ENCODE assay signal across 23 cellular contexts in the genomic region with DNA sequence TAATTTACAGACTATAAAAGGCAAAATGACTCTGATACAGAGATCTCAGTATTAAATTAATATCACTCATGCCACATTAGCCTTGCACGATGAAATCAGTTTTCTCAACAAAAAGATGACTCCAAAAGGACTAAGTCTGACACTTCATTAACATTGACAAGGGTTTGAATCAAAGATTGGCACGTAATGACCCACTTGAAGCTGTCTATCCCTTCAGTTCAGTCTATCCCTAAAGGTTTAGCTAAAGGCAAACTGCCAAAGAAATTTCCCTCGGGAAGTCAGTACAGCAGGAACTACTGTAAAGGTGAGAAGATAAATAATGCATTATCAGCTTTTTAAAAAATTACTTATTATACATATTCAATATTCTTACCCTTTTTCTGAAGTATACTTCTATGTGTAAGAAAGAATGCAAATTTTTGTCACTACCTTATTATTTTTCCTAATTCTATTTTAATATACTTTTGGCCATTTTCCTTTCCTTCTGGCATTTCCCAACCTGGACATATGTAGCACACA.
"Had no signal": no experiment of that assay in that cellular context is flagged by ENCODE, and none has a peak within 500 bp of the region (broad histone marks: within the 10 kb centered on the region; RNA-seq: fewer than 3 reads in every experiment).

No MANE protein-coding gene starts in this region.

- H3K27ac ChIP-seq: lower lobe of right lung, thyroid gland had no signal

- H3K27me3 Mint-ChIP-seq: activated CD4-positive, alpha-beta memory T cell treated with anti-CD3 and anti-CD28 coated beads, Interleukin-2, amount 10 ng/mL, durations not matched to agents 7 days and 5 days; central memory CD8-positive, alpha-beta T cell had no signal

- H3K4me1 Mint-ChIP-seq: activated CD4-positive, alpha-beta memory T cell treated with anti-CD3 and anti-CD28 coated beads, Interleukin-2, amount 10 ng/mL, durations not matched to agents 7 days and 5 days; nephron had no signal

- H3K27me3 ChIP-seq: thyroid gland had no signal

- ATAC-seq: left colon, lower lobe of right lung had no signal

- H3K36me3 ChIP-seq: lower lobe of right lung, thyroid gland had no signal

- H3K9me3 ChIP-seq: lower lobe of right lung, thyroid gland had no signal

- FAIRE-seq: endometrium, islet of Langerhans had no signal

- DNase-seq: activated CD4-positive, alpha-beta memory T cell treated with anti-CD3 and anti-CD28 coated beads, Interleukin-2, amount 10 ng/mL, durations not matched to agents 7 days and 5 days; activated CD4-positive, alpha-beta T cell treated with anti-CD3 and anti-CD28 coated beads for 48 hours; activated CD4-positive, CD25-positive, alpha-beta regulatory T cell; activated naive CD4-positive, alpha-beta T cell treated with Interleukin-2 at 50 U/mL for 16 hours; activated T-cell treated with anti-CD3 and anti-CD28 coated beads, Interleukin-2, amount 50 U/mL, for 1 hour; aorta; cortex of kidney; erythroblast; foreskin melanocyte; glutamatergic neuron; hippocampal formation; left colon; lower lobe of right lung; occipital lobe; posterior cingulate gyrus; stimulated activated CD4-positive, alpha-beta T cell treated with anti-CD3 and anti-CD28 coated beads, Interleukin-2, amount 100 ng/mL, for 24 hours; stimulated activated naive CD4-positive, alpha-beta T cell treated with Interleukin-2 at 50 U/mL for 16 hours; thyroid gland had no signal

- H3K4me1 ChIP-seq: lower lobe of right lung, thyroid gland had no signal

- H3K9me3 Mint-ChIP-seq: activated T-helper 2 cell treated with anti-CD3 and anti-CD28 coated beads, Interferon-gamma antibody, Interleukin-2, Interleukin-4, amounts not matched to agents 10 μg/mL and 5 μg/mL and 100 μg/mL, durations not matched to agents 14 hours and 24 hours and 36 hours; central memory CD8-positive, alpha-beta T cell had no signal

- H3K27ac Mint-ChIP-seq: activated CD4-positive, alpha-beta memory T cell treated with anti-CD3 and anti-CD28 coated beads, Interleukin-2, amount 10 ng/mL, durations not matched to agents 7 days and 5 days; activated T-helper 2 cell treated with anti-CD3 and anti-CD28 coated beads, Interferon-gamma antibody, Interleukin-2, Interleukin-4, amounts not matched to agents 10 μg/mL and 5 μg/mL and 100 μg/mL, durations not matched to agents 14 hours and 24 hours and 36 hours; nephron had no signal

- H3K4me3 ChIP-seq: lower lobe of right lung, thyroid gland had no signal

- H3K4me3 Mint-ChIP-seq: activated CD4-positive, alpha-beta memory T cell treated with anti-CD3 and anti-CD28 coated beads, Interleukin-2, amount 10 ng/mL, durations not matched to agents 7 days and 5 days; central memory CD8-positive, alpha-beta T cell; nephron had no signal
